Comparison of ENCODE assay signal across 14 cellular contexts in genomic region chrX:24692305-24692704, GRCh38. TPM values are rescaled to one million over a fixed set of nuclear protein-coding genes. Genes with fewer than 3 reads are reported as not detected.
DNase-seq lines count a peak whose midpoint lies in the region; ATAC-seq, FAIRE-seq and TF ChIP-seq lines count a peak whose summit lies in the region.
"Had no signal": no experiment of that assay in that cellular context is flagged by ENCODE, and none has a peak within 500 bp of the region (broad histone marks: within the 10 kb centered on the region; RNA-seq: fewer than 3 reads in every experiment).

No MANE protein-coding gene starts in this region.

- no peaks in the 10 kb centered on the region for H3K27me3 ChIP-seq in CD4-positive, alpha-beta T cell (ENCODE audit: control insufficient read depth, insufficient read depth, low read length)
- no peaks in the 10 kb centered on the region for H3K27me3 ChIP-seq in HCT116 (ENCODE audit: insufficient read depth, low read length)

- peak overlapping the region; percentile 92 for H3K4me3 Mint-ChIP-seq in CD4-positive, alpha-beta T cell

- H3K9me2 ChIP-seq in HCT116 (ENCODE audit: insufficient read depth) = no peaks in the 10 kb centered on the region

- DNase-seq in CD4-positive, alpha-beta T cell = no peak
- DNase-seq in HCT116 (ENCODE audit: low read depth, low spot score) (no peak), SW480 (ENCODE audit: low spot score) (peak; percentile 22), foreskin melanocyte (no peak), NCI-H446 treated with DMSO at 0.1 percent for 48 hours (lab: John Stamatoyannopoulos, UW) (no peak), hepatic stellate cell (ENCODE audit: low spot score) (no peak)
- DNase-seq: AML-193; effector memory CD8-positive, alpha-beta T cell; NCI-H2107; WERI-Rb-1 had no signal

- no peaks in the 10 kb centered on the region for H4K20me1 ChIP-seq in HCT116 (ENCODE audit: insufficient read depth)

- no peaks in the 10 kb centered on the region for H3K27me3 Mint-ChIP-seq in CD4-positive, alpha-beta T cell
- H3K27me3 Mint-ChIP-seq: effector memory CD8-positive, alpha-beta T cell had no signal

- no peak for ATAC-seq in CD4-positive, alpha-beta T cell (ENCODE audit: poor library complexity)
- no peak for ATAC-seq in HCT116
- no peak for ATAC-seq in GM18858 (IDR thresholded peaks at IDR 0.05; ENCODE audit: unreplicated experiment)
- ATAC-seq: effector memory CD8-positive, alpha-beta T cell had no signal

- no peaks in the 10 kb centered on the region for H3K36me3 Mint-ChIP-seq in CD4-positive, alpha-beta T cell (ENCODE audit: low read depth)

- no peak overlapping the region for H3K9ac ChIP-seq in HCT116 (ENCODE audit: low read length)

- peaks cover 35% of the 10 kb centered on the region for H3K79me2 ChIP-seq in HCT116 (ENCODE audit: insufficient read depth, low read length)

- TF ChIP-seq POLR2A in HCT116 (IDR thresholded peaks at IDR 0.05; ENCODE audit: borderline replicate concordance, extremely low read depth, insufficient read depth, insufficient read length) = no peak

- no peaks in the 10 kb centered on the region for H3K9me3 Mint-ChIP-seq in CD4-positive, alpha-beta T cell
- H3K9me3 Mint-ChIP-seq: effector memory CD8-positive, alpha-beta T cell had no signal

- RAD21 ChIA-PET in HCT116 (lab: Charles Lee; ENCODE audit: low non-redundant PET in 1 of 2, low total read pairs in 2 of 2, uncharacterized antibody in 2 of 2, unreplicated experiment in 2 of 2) = no interaction called here

- no peak for TF ChIP-seq CTCF in CD4-positive, alpha-beta T cell (IDR thresholded peaks at IDR 0.05)
- no peak for TF ChIP-seq CTCF in HCT116 (IDR thresholded peaks at IDR 0.05 in 2 of 3, conservative IDR thresholded peaks at IDR 0.05 in 1 of 3; ENCODE audit: borderline replicate concordance in 1 of 3, insufficient read depth in 1 of 3, low read depth in 2 of 3, low read length in 2 of 3)

- H3K27ac ChIP-seq in CD4-positive, alpha-beta T cell (ENCODE audit: low read depth, low read length) = no peak overlapping the region
- H3K27ac ChIP-seq in HCT116 (ENCODE audit: low read depth, low read length) = no peak overlapping the region

- H3K27ac Mint-ChIP-seq in CD4-positive, alpha-beta T cell = no peak overlapping the region
- H3K27ac Mint-ChIP-seq: effector memory CD8-positive, alpha-beta T cell had no signal

- no peak overlapping the region for H3K4me2 ChIP-seq in HCT116 (ENCODE audit: low read length)

- TF ChIP-seq RAD21 in HCT116 (IDR thresholded peaks at IDR 0.05; ENCODE audit: low read depth) = no peak

- peaks cover 19% of the 10 kb centered on the region for H3K4me1 Mint-ChIP-seq in CD4-positive, alpha-beta T cell (ENCODE audit: low read depth)

- BruUV-seq in HCT116 (replicated peaks; lab: Mats Ljungman, UMichigan) = no TSS peak

- H3K9me3 ChIP-seq in CD4-positive, alpha-beta T cell (ENCODE audit: control insufficient read depth, low read length) = no peaks in the 10 kb centered on the region
- H3K9me3 ChIP-seq in HCT116 (ENCODE audit: control insufficient read depth in 1 of 2, insufficient read depth in 1 of 2, low read depth in 1 of 2, low read length in 2 of 2) = no peaks in the 10 kb centered on the region
- H3K9me3 ChIP-seq: thoracic aorta had no signal

- CTCF ChIA-PET in CD4-positive, alpha-beta T cell (lab: Charles Lee) = no interaction called here
- CTCF ChIA-PET in HCT116 (lab: Charles Lee) = no interaction called here

- POLR2A ChIA-PET in CD4-positive, alpha-beta T cell (lab: Charles Lee) = no interaction called here
- POLR2A ChIA-PET in HCT116 (lab: Charles Lee) = no interaction called here

- peak overlapping the region; percentile 65 for H2AFZ ChIP-seq in HCT116 (ENCODE audit: low read depth, low read length, poor library complexity, severe bottlenecking)

- H3K4me1 ChIP-seq in HCT116 (ENCODE audit: control insufficient read depth in 1 of 2, insufficient read depth in 2 of 2, low read length in 2 of 2) = peaks cover 3 to 14% of the 10 kb centered on the region in 2 experiments; a peak in 3 of 4 replicates

- intact Hi-C loops in CD4-positive, alpha-beta T cell (cut with DNase I, micrococcal nuclease) = no loop called here
- intact Hi-C loops in HCT116 (cut with micrococcal nuclease) = no loop called here

- H3K4me3 ChIP-seq in HCT116 (replicated peaks in 1 of 2; ENCODE audit: low read depth in 1 of 2, low read length in 2 of 2) = no peak overlapping the region

- FAIRE-seq in islet of Langerhans (lab: Jason Lieb, UNC) = peak; percentile 9
- FAIRE-seq: frontal cortex had no signal

- H3K36me3 ChIP-seq in HCT116 (ENCODE audit: control insufficient read depth in 1 of 2, insufficient read depth in 2 of 2, low read length in 2 of 2) = no peaks in the 10 kb centered on the region
- H3K36me3 ChIP-seq: thoracic aorta had no signal

TF ChIP-seq in HCT116, 20 proteins besides CTCF, POLR2A, EP300 and RAD21:
- no peak for TF ChIP-seq FOSL1 (IDR thresholded peaks at IDR 0.05; ENCODE audit: low read depth)
- no peak for TF ChIP-seq ZNF274 (IDR thresholded peaks at IDR 0.05; ENCODE audit: low read depth, low read length)
- no peak for TF ChIP-seq EZH2phosphoT487 (IDR thresholded peaks at IDR 0.05; ENCODE audit: borderline replicate concordance)
- TF ChIP-seq ZBTB33 (IDR thresholded peaks at IDR 0.05; ENCODE audit: extremely low read depth, insufficient replicate concordance, low read length) = no peak

RNA-seq across cellular contexts. Expression of gene POLA1, which starts 1.4 kb away (rescaled TPM):
- 1 to 10 TPM; 4.7 TPM for total RNA-seq in CD4-positive, alpha-beta T cell
- 27.0 TPM for total RNA-seq in HCT116 (2021; ENCODE audit: unreplicated experiment)
- 9.0 and 11.0 TPM in 2 replicates for polyA plus RNA-seq in HCT116 (2012)

RNA-seq across cellular contexts. Expression of gene PCYT1B, which starts 45.2 kb away (rescaled TPM):
- not detected for total RNA-seq in CD4-positive, alpha-beta T cell
- not detected for total RNA-seq in HCT116 (2021; ENCODE audit: unreplicated experiment)
- not detected in 2 replicates for polyA plus RNA-seq in HCT116 (2012)
